Comparison of ENCODE assay signal across 9 cellular contexts in genomic region chr5:151048526-151048925, GRCh38. TPM values are rescaled to one million over a fixed set of nuclear protein-coding genes. Genes with fewer than 3 reads are reported as not detected.
DNase-seq lines count a peak whose midpoint lies in the region; ATAC-seq, FAIRE-seq and TF ChIP-seq lines count a peak whose summit lies in the region.
"Had no signal": no experiment of that assay in that cellular context is flagged by ENCODE, and none has a peak within 500 bp of the region (broad histone marks: within the 10 kb centered on the region; RNA-seq: fewer than 3 reads in every experiment).

No MANE protein-coding gene starts in this region.

- H3F3A ChIP-seq in PC-3 (ENCODE audit: low read length, unreplicated experiment), result no peaks in the 10 kb centered on the region

- no peak overlapping the region for H3K14ac ChIP-seq in H1 (ENCODE audit: insufficient read length)

- no peak for TF ChIP-seq POLR2A in H1 (IDR thresholded peaks at IDR 0.05; ENCODE audit: control extremely low read depth in 1 of 2, low read depth in 2 of 2, low read length in 2 of 2)
- no peak for TF ChIP-seq POLR2A in ovary (IDR thresholded peaks at IDR 0.05)

- H3K4ac ChIP-seq in H1 (replicated peaks; ENCODE audit: insufficient read length, low read depth, low read length), result no peak overlapping the region

- no peak overlapping the region for H4K91ac ChIP-seq in H1 (replicated peaks; ENCODE audit: insufficient read length, low read length)

- FAIRE-seq in H1 (lab: Jason Lieb, UNC), result no peak

- no peaks in the 10 kb centered on the region for H3K9me2 ChIP-seq in PC-3 (replicated peaks; ENCODE audit: low read length)

- intact Hi-C loops in PC-3 (cut with micrococcal nuclease), result loop anchor here (1.0 kb wide), 1 partner anchor 46 kb away; no protein-coding TSS in a partner anchor
- intact Hi-C loops in ovary (cut with DNase I), result loop anchor here in 3 of 4 donors (2.0 to 5.0 kb wide), 5 partner anchors 41 to 189 kb away; no protein-coding TSS in a partner anchor

- H2BK120ac ChIP-seq in H1 (replicated peaks; ENCODE audit: low read depth, low read length), result no peak overlapping the region

- H2AFZ ChIP-seq in PC-3 (ENCODE audit: low read length), result no peak overlapping the region
- no peak overlapping the region for H2AFZ ChIP-seq in H1 (ENCODE audit: low read length)

- H3K9ac ChIP-seq in PC-3 (ENCODE audit: low read length), result no peak overlapping the region
- no peak overlapping the region for H3K9ac ChIP-seq in H1 (replicated peaks in 1 of 4; ENCODE audit: extremely low read depth in 1 of 4, low read depth in 3 of 4, low read length in 3 of 4)

- POLR2A ChIA-PET in PC-3 (lab: Charles Lee; ENCODE audit: unreplicated experiment), result no interaction called here
- POLR2A ChIA-PET in H1 (lab: Charles Lee; ENCODE audit: partially characterized antibody), result interaction anchor here (0.9 to 1.2 kb wide), 3 partner anchors 36 to 116 kb away, joined by 3 read pairs; no protein-coding TSS in a partner anchor

- no peak overlapping the region for H2BK12ac ChIP-seq in H1 (ENCODE audit: low read depth, low read length)

- TF ChIP-seq EP300 in H1 (IDR thresholded peaks at IDR 0.05; ENCODE audit: borderline replicate concordance in 1 of 2, low read depth in 2 of 2, low read length in 2 of 2) (no peak), ovary (IDR thresholded peaks at IDR 0.05) (no peak)

- TF ChIP-seq RAD21 in H1 (IDR thresholded peaks at IDR 0.05 in 1 of 2, conservative IDR thresholded peaks at IDR 0.05 in 1 of 2; ENCODE audit: low read depth in 2 of 2, low read length in 2 of 2), result peak; percentile 41 to 50; a peak in 3 of 4 replicates

- H3K9me3 ChIP-seq in PC-3 (ENCODE audit: low read length), result no peaks in the 10 kb centered on the region
- H3K9me3 ChIP-seq in H1 (ENCODE audit: insufficient read depth in 2 of 2, low read depth in 1 of 2, low read length in 1 of 2), result peaks cover 0 to 2% of the 10 kb centered on the region in 2 experiments; a peak in 1 of 4 replicates
- H3K9me3 ChIP-seq in ovary, result no peaks in the 10 kb centered on the region

- H3K23ac ChIP-seq in H1 (ENCODE audit: insufficient read length), result no peak overlapping the region

- H2BK20ac ChIP-seq in H1 (ENCODE audit: low read length), result no peak overlapping the region

- H3K36me3 ChIP-seq in PC-3 (ENCODE audit: low read depth, low read length) (peaks cover 45% of the 10 kb centered on the region), H1 (ENCODE audit: control insufficient read depth in 2 of 4, insufficient read depth in 4 of 4, low read length in 3 of 4) (peaks cover 0 to 3% (median under 1%) of the 10 kb centered on the region in 4 experiments; a peak in 2 of 8 replicates), ovary (no peaks in the 10 kb centered on the region)

- H3K27ac ChIP-seq in PC-3 (ENCODE audit: low read length) (no peak overlapping the region), H1 (ENCODE audit: low read depth, low read length) (no peak overlapping the region), ovary (no peak overlapping the region)

- no peak overlapping the region for H3K18ac ChIP-seq in H1 (ENCODE audit: extremely low read depth, low read length)

- H4K20me1 ChIP-seq in PC-3 (ENCODE audit: low read length), result peaks cover 6% of the 10 kb centered on the region; the same call in 1 of the 2 replicates
- H4K20me1 ChIP-seq in H1 (replicated peaks in 1 of 2; ENCODE audit: control insufficient read depth in 1 of 2, insufficient read depth in 2 of 2, low read length in 2 of 2), result peaks cover 1 to 6% of the 10 kb centered on the region in 2 experiments

- H3K56ac ChIP-seq in H1 (replicated peaks; ENCODE audit: insufficient read length, low read depth, low read length), result no peak overlapping the region

- H2AK5ac ChIP-seq in H1 (ENCODE audit: low read depth, low read length), result no peak overlapping the region

- ATAC-seq in PC-3 (peak; percentile 25), GM19395 (IDR thresholded peaks at IDR 0.05; ENCODE audit: unreplicated experiment) (no peak)

- TF ChIP-seq CTCF in GM12872 (IDR thresholded peaks at IDR 0.05; ENCODE audit: insufficient read depth, low read depth, low read length), result peak; percentile 33; the same call in 1 of the 3 replicates
- TF ChIP-seq CTCF in PC-3 (conservative IDR thresholded peaks at IDR 0.05; ENCODE audit: low read depth, low read length), result peak; percentile 60
- TF ChIP-seq CTCF in H1 (IDR thresholded peaks at IDR 0.05; ENCODE audit: control extremely low read depth in 1 of 3, insufficient read depth in 1 of 3, low read depth in 1 of 3, low read length in 3 of 3), result peak; percentile 51 to 67 (median 67)
- TF ChIP-seq CTCF in retinal pigment epithelial cell (conservative IDR thresholded peaks at IDR 0.05; ENCODE audit: low read depth, low read length), result peak; percentile 47
- TF ChIP-seq CTCF in ovary (IDR thresholded peaks at IDR 0.05), result no peak

- CTCF ChIA-PET in PC-3 (lab: Charles Lee), result interaction anchor here (0.5 to 2.2 kb wide), 9 partner anchors 14 to 348 kb away, joined by 3 to 11 read pairs (median 4); partner anchors contain the start of gene RBM22
- CTCF ChIA-PET in H1 (lab: Charles Lee; ENCODE audit: partially characterized antibody), result interaction anchor here (0.6 to 14.2 kb wide), 61 partner anchors 10 to 693 kb away, joined by 3 to 777 read pairs (median 5); partner anchors contain the start of genes CCDC69, GPX3, IRGM and TNIP1

- H3K23me2 ChIP-seq in H1 (ENCODE audit: low read depth, low read length), result no peaks in the 10 kb centered on the region

- no peaks in the 10 kb centered on the region for H3K79me2 ChIP-seq in PC-3 (ENCODE audit: low read length)
- no peaks in the 10 kb centered on the region for H3K79me2 ChIP-seq in H1 (ENCODE audit: control insufficient read depth in 1 of 2, insufficient read depth in 2 of 2, low read length in 2 of 2)

- H3K4me1 ChIP-seq in PC-3 (ENCODE audit: insufficient read depth, low read length) (no peaks in the 10 kb centered on the region), H1 (replicated peaks in 1 of 4; ENCODE audit: control insufficient read depth in 3 of 4, insufficient read depth in 4 of 4, low read length in 3 of 4) (no peaks in the 10 kb centered on the region), ovary (ENCODE audit: insufficient read depth) (no peaks in the 10 kb centered on the region)

- WGBS in H1 (ENCODE audit: extremely low coverage in 1 of 2, insufficient coverage in 1 of 2, insufficient read length in 1 of 2, insufficient replicate concordance in 2 of 2, low coverage in 1 of 2, low lambda C conversion rate in 2 of 2, missing lambda C conversion rate in 1 of 2), 2 experiments, result 72% methylated on average over 7 of the region's 7 CpGs; no CpG with 5 or more reads in 1 of the 2 experiments
- WGBS in ovary, 3 donors, result 74 to 83% (median 79%) methylated on average over 7 of the region's 7 CpGs

- BruUV-seq in PC-3 (replicated peaks; lab: Mats Ljungman, UMichigan), result no TSS peak

- no peak overlapping the region for H4K8ac ChIP-seq in H1 (ENCODE audit: extremely low read depth, insufficient read depth, low read length)

- DNase-seq in PC-3 (peak; percentile 50), H1 (ENCODE audit: low read depth in 1 of 2, low spot score in 2 of 2) (peak in 1 of 2 experiments; percentile 52), retinal pigment epithelial cell (ENCODE audit: low read depth) (no peak), epidermal melanocyte (ENCODE audit: insufficient read length, low spot score) (no peak), ovary (no peak)
- DNase-seq: KG1, NCI-H526 treated with DMSO at 0.1 percent for 48 hours had no signal

- H2BK15ac ChIP-seq in H1 (ENCODE audit: low read length), result no peak overlapping the region

- H3K27me3 ChIP-seq in PC-3 (ENCODE audit: low read length) (no peaks in the 10 kb centered on the region), H1 (replicated peaks in 1 of 4; ENCODE audit: control insufficient read depth in 3 of 4, extremely low read depth in 1 of 4, insufficient read depth in 3 of 4, low read length in 3 of 4) (no peaks in the 10 kb centered on the region), ovary (no peaks in the 10 kb centered on the region)

- H3K4me2 ChIP-seq in PC-3 (ENCODE audit: low read length) (no peak overlapping the region), H1 (ENCODE audit: insufficient read depth in 1 of 2, low read depth in 2 of 2, low read length in 2 of 2) (no peak overlapping the region)

- no peak overlapping the region for H2BK5ac ChIP-seq in H1 (ENCODE audit: low read depth, low read length)

- H4K5ac ChIP-seq in H1 (ENCODE audit: insufficient read length, low read depth, low read length), result no peak overlapping the region

- no peaks in the 10 kb centered on the region for H3K79me1 ChIP-seq in H1 (ENCODE audit: low read depth, low read length)

- H3K4me3 ChIP-seq in PC-3 (ENCODE audit: low read length), result no peak overlapping the region
- H3K4me3 ChIP-seq in H1 (ENCODE audit: extremely low read depth in 1 of 4, insufficient read depth in 2 of 4, low read depth in 3 of 4, low read length in 4 of 4), result no peak overlapping the region
- no peak overlapping the region for H3K4me3 ChIP-seq in retinal pigment epithelial cell (ENCODE audit: low read length)
- no peak overlapping the region for H3K4me3 ChIP-seq in ovary

TF ChIP-seq in H1, 55 proteins besides CTCF, POLR2A, EP300 and RAD21 (continues in another document):
- TF ChIP-seq ZNF274 (IDR thresholded peaks at IDR 0.05; ENCODE audit: borderline replicate concordance, extremely low read depth, low read length), result no peak

RNA-seq across cellular contexts. Expression of gene GPX3, which starts 28.1 kb away (rescaled TPM):
- total RNA-seq in PC-3 (2014; rRNA removed), result not detected in 2 replicates
- total RNA-seq in H1 (2021; fragmentation: NEBNext Ultra II Directional; extraction: Animal tissue kit (Norgen Biotek cat#: 25700)), result 26.4 and 27.8 TPM in 2 replicates
- 61.8 and 77.9 TPM in 2 replicates for polyA plus RNA-seq in H1 (2011; rRNA removed)
- 51.3 TPM for polyA plus RNA-seq in H1 (2011; cell fraction: cytosol; rRNA removed)
- polyA plus RNA-seq in H1 (2011; cell fraction: nucleus; rRNA removed), result 29.4 TPM
- 32.8 to 35.7 TPM (median 34.2 TPM) in 4 replicates for polyA plus RNA-seq in H1 (2012, experiment 1 of 2)
- polyA plus RNA-seq in H1 (2012, experiment 2 of 2), result 66.7 TPM
- polyA plus RNA-seq in H1 (2013, experiment 1 of 2), result 35.4 TPM
- polyA plus RNA-seq in H1 (2013, experiment 2 of 2), result 46.3 TPM
- polyA minus RNA-seq in H1 (2011; rRNA and poly(A)+ RNA removed), result 66.9 and 104 TPM in 2 replicates
- 18.0 TPM for polyA minus RNA-seq in H1 (2011; cell fraction: cytosol; rRNA and poly(A)+ RNA removed)
- polyA minus RNA-seq in H1 (2011; cell fraction: nucleus; rRNA and poly(A)+ RNA removed), result 23.6 TPM
- 100 to 1,000 TPM; 110 to 380 (median 269) TPM for total RNA-seq in ovary
- polyA plus RNA-seq in ovary, result 100 to 1,000 TPM; 635 to 827 TPM

RNA-seq across cellular contexts. Expression of gene TNIP1, which starts 32.3 kb away (rescaled TPM):
- total RNA-seq in PC-3 (2014; rRNA removed), result 90.0 and 139 TPM in 2 replicates
- total RNA-seq in H1 (2021; fragmentation: NEBNext Ultra II Directional; extraction: Animal tissue kit (Norgen Biotek cat#: 25700)), result 31.9 and 33.9 TPM in 2 replicates
- polyA plus RNA-seq in H1 (2011; rRNA removed), result 14.2 and 19.2 TPM in 2 replicates
- 23.3 TPM for polyA plus RNA-seq in H1 (2011; cell fraction: cytosol; rRNA removed)
- polyA plus RNA-seq in H1 (2011; cell fraction: nucleus; rRNA removed), result 28.8 TPM
- polyA plus RNA-seq in H1 (2012, experiment 1 of 2), result 23.3 to 34.6 TPM (median 31.3 TPM) in 4 replicates
- 28.0 TPM for polyA plus RNA-seq in H1 (2012, experiment 2 of 2)
- 15.3 TPM for polyA plus RNA-seq in H1 (2013, experiment 1 of 2)
- polyA plus RNA-seq in H1 (2013, experiment 2 of 2), result 15.4 TPM
- 18.7 and 25.1 TPM in 2 replicates for polyA minus RNA-seq in H1 (2011; rRNA and poly(A)+ RNA removed)
- polyA minus RNA-seq in H1 (2011; cell fraction: cytosol; rRNA and poly(A)+ RNA removed), result 28.8 TPM
- polyA minus RNA-seq in H1 (2011; cell fraction: nucleus; rRNA and poly(A)+ RNA removed), result 28.5 TPM
- total RNA-seq in ovary, result 10 to 100 TPM; 39.4 to 89.7 (median 69.9) TPM
- 10 to 100 TPM; 51.0 to 57.6 TPM for polyA plus RNA-seq in ovary

Comparison
In these comparisons a context has a peak if more than half of its experiments do, and no peak if none do; other contexts are left out.
1. CTCF ChIP-seq: peak in GM12872 (single experiment), PC-3 (single experiment), H1 (3 of 3) and retinal pigment epithelial cell (single experiment); none in ovary (0 of 3).
2. RNA of gene GPX3, which starts 28.1 kb away (total RNA-seq): 110 to 380 TPM in ovary and 26.4 to 27.8 TPM in H1; not detected in PC-3; every median in the first group is over 10 times any median in the second.